In genomic region chr2:66264354-66264753, GRCh38 we compare ENCODE assay signal across 35 cellular contexts.
"Had no signal": no experiment of that assay in that cellular context is flagged by ENCODE, and none has a peak within 500 bp of the region (broad histone marks: within the 10 kb centered on the region; RNA-seq: fewer than 3 reads in every experiment).

No MANE protein-coding gene starts in this region.

- H3K27me3 ChIP-seq: MG63 had no signal

- H3K36me3 ChIP-seq: MG63 had no signal

- H3K9me3 ChIP-seq: MG63 had no signal

- DNase-seq: Karpas-422, Kasumi-1, MG63, MM.1S, MV-4-11, NCI-H1048, NCI-H1092, NCI-H1092 treated with DMSO at 0.1 percent for 48 hours, NCI-H1105, NCI-H1105 treated with DMSO at 0.1 percent for 48 hours, NCI-H1417, NCI-H1417 treated with DMSO at 0.1 percent for 48 hours, NCI-H1436, NCI-H1436 treated with DMSO at 0.1 percent for 48 hours, NCI-H146, NCI-H1694, NCI-H1694 treated with DMSO at 0.1 percent for 48 hours, NCI-H187, NCI-H187 treated with DMSO at 0.1 percent for 48 hours, NCI-H1930, NCI-H2029, NCI-H2029 treated with DMSO at 0.1 percent for 48 hours, NCI-H2081, NCI-H2081 treated with DMSO at 0.1 percent for 48 hours, NCI-H2107, NCI-H2171, NCI-H2171 treated with DMSO at 0.1 percent for 48 hours, NCI-H2227 treated with DMSO at 0.1 percent for 48 hours, NCI-H226, NCI-H345, NCI-H446, NCI-H446 treated with DMSO at 0.1 percent for 48 hours, NCI-H510A, NCI-H510A treated with DMSO at 0.1 percent for 48 hours, NCI-H524 had no signal

- H3K4me3 ChIP-seq: MG63 had no signal
